In genomic region chr9:137279741-137280477, GRCh38 we compare ENCODE assay signal across 17 cellular contexts. TPM values are rescaled to one million over a fixed set of nuclear protein-coding genes. Genes with fewer than 3 reads are reported as not detected.
A peak's percentile ranks its signal among the peaks of the same experiment; 100 is the strongest.
DNase-seq lines count a peak whose midpoint lies in the region; ATAC-seq and TF ChIP-seq lines count a peak whose summit lies in the region.
"Had no signal": no experiment of that assay in that cellular context is flagged by ENCODE, and none has a peak within 500 bp of the region (broad histone marks: within the 10 kb centered on the region; RNA-seq: fewer than 3 reads in every experiment).

No MANE protein-coding gene starts in this region.

- H3K27me3 Mint-ChIP-seq in immature natural killer cell (ENCODE audit: low read depth in 3 of 3), result peaks cover 0 to 4% (median 2%) of the 10 kb centered on the region in 3 donors

- peaks cover 31% of the 10 kb centered on the region for H3K36me3 ChIP-seq in left ventricle myocardium inferior
- H3K36me3 ChIP-seq in upper lobe of right lung, result peaks cover 44% of the 10 kb centered on the region
- H3K36me3 ChIP-seq: MG63, uterus had no signal

- peak overlapping the region in 1 of 6 donors; percentile 24 for H3K27ac Mint-ChIP-seq in immature natural killer cell
- H3K27ac Mint-ChIP-seq: stimulated activated naive CD8-positive, alpha-beta T cell treated with anti-CD3 and anti-CD28 coated beads, Interleukin-15, amount 100 ng/mL, for 72 hours had no signal

- H3K4me1 ChIP-seq in left ventricle myocardium inferior (peaks cover 66% of the 10 kb centered on the region), upper lobe of right lung (peaks cover 26% of the 10 kb centered on the region)

- peak overlapping the region; percentile 32 to 62 (median 36) for H3K4me3 Mint-ChIP-seq in immature natural killer cell

- 74 to 83% methylated on average over 27 to 40 of the region's 41 CpGs for WGBS in lower leg skin, 2 donors

- no peaks in the 10 kb centered on the region for H3K9me3 ChIP-seq in left ventricle myocardium inferior (replicated peaks)
- H3K9me3 ChIP-seq in upper lobe of right lung, result no peaks in the 10 kb centered on the region
- H3K9me3 ChIP-seq: A549, MG63, uterus had no signal

- H3K36me3 Mint-ChIP-seq in immature natural killer cell, result peaks cover 4 to 5% (median 4%) of the 10 kb centered on the region in 3 donors

- no peak for DNase-seq in left ventricle myocardium inferior
- DNase-seq in cardiac septum (ENCODE audit: low spot score), result no peak
- DNase-seq in immature natural killer cell, result no peak
- peak; percentile 66 for DNase-seq in upper lobe of right lung
- no peak for DNase-seq in lower leg skin (ENCODE audit: low spot score in 2 of 2)
- DNase-seq: activated CD8-positive, alpha-beta memory T cell treated with anti-CD3 and anti-CD28 coated beads, Interleukin-2, amount 50 U/mL, for 48 hours; activated naive CD4-positive, alpha-beta T cell treated with Interleukin-2 at 50 U/mL for 16 hours; DND-41; MG63; NCI-H1694 treated with DMSO at 0.1 percent for 48 hours; NCI-H510A treated with DMSO at 0.1 percent for 48 hours; stimulated activated naive CD8-positive, alpha-beta T cell treated with anti-CD3 and anti-CD28 coated beads, Interleukin-15, amount 100 ng/mL, for 72 hours; uterus had no signal

- no peak for TF ChIP-seq POLR2A in lower leg skin (IDR thresholded peaks at IDR 0.05)

- H3K9me3 Mint-ChIP-seq in immature natural killer cell, result no peaks in the 10 kb centered on the region
- H3K9me3 Mint-ChIP-seq: stimulated activated naive CD8-positive, alpha-beta T cell treated with anti-CD3 and anti-CD28 coated beads, Interleukin-15, amount 100 ng/mL, for 72 hours had no signal

- no peak for TF ChIP-seq CTCF in left ventricle myocardium inferior (IDR thresholded peaks at IDR 0.05; ENCODE audit: borderline replicate concordance)
- TF ChIP-seq CTCF in upper lobe of right lung (IDR thresholded peaks at IDR 0.05), result no peak
- TF ChIP-seq CTCF in lower leg skin (IDR thresholded peaks at IDR 0.05), result no peak

- no peak overlapping the region for H3K4me3 ChIP-seq in left ventricle myocardium inferior
- H3K4me3 ChIP-seq in upper lobe of right lung, result no peak overlapping the region
- H3K4me3 ChIP-seq in lower leg skin (ENCODE audit: low read depth, poor library complexity, severe bottlenecking), result no peak overlapping the region
- H3K4me3 ChIP-seq: A549, MG63, uterus had no signal

- H3K4me1 Mint-ChIP-seq in immature natural killer cell, result peaks cover 11 to 20% of the 10 kb centered on the region in 2 donors

- peaks cover 7% of the 10 kb centered on the region for H3K27me3 ChIP-seq in left ventricle myocardium inferior (ENCODE audit: low read depth)
- no peaks in the 10 kb centered on the region for H3K27me3 ChIP-seq in upper lobe of right lung
- H3K27me3 ChIP-seq: MG63, uterus had no signal

- intact Hi-C loops in left ventricle myocardium inferior (cut with micrococcal nuclease), result no loop called here
- intact Hi-C loops in cardiac septum (cut with DNase I), result loop anchor here (5.0 kb wide), 1 partner anchor 167 kb away; no protein-coding TSS in a partner anchor
- intact Hi-C loops in upper lobe of right lung (cut with DNase I), result loop anchor here (10.0 kb wide), 1 partner anchor 245 kb away; no protein-coding TSS in a partner anchor
- intact Hi-C loops in lower leg skin (cut with DNase I; ENCODE audit: low total_unique reads), result no loop called here

- H3K27ac ChIP-seq in left ventricle myocardium inferior (replicated peaks) (peak overlapping the region; percentile 15), upper lobe of right lung (no peak overlapping the region)
- H3K27ac ChIP-seq: A549, uterus had no signal

- ATAC-seq in upper lobe of right lung (no peak), GM19397 (IDR thresholded peaks at IDR 0.05; ENCODE audit: unreplicated experiment) (no peak)
- ATAC-seq: A549 had no signal

RNA-seq across cellular contexts. Expression of gene TOR4A, which starts 2.4 kb away (rescaled TPM):
- total RNA-seq in left ventricle myocardium inferior (16.3 TPM), cardiac septum (13.9 TPM), upper lobe of right lung (27.4 TPM), lower leg skin (1 to 10 TPM; 4.9 to 7.4 (median 5.6) TPM)
- 10 to 100 TPM in 1 of 3 donors, 1 to 10 TPM in 2; 4.9 to 13.9 (median 7.2) TPM for polyA plus RNA-seq in immature natural killer cell

RNA-seq across cellular contexts. Expression of gene NRARP, which starts 22.2 kb away (rescaled TPM):
- total RNA-seq in left ventricle myocardium inferior (5.1 TPM), cardiac septum (11.7 TPM), upper lobe of right lung (21.5 TPM), lower leg skin (10 to 100 TPM; 28.5 to 49.2 (median 41.0) TPM)
- under 1 TPM in 1 of 3 donors, not detected in 2; 0.14 TPM for polyA plus RNA-seq in immature natural killer cell

RNA-seq across cellular contexts. Expression of gene NELFB, which starts 24.8 kb away (rescaled TPM):
- total RNA-seq in left ventricle myocardium inferior, result 35.2 TPM
- total RNA-seq in cardiac septum, result 37.2 TPM
- polyA plus RNA-seq in immature natural killer cell, result 10 to 100 TPM; 25.0 to 36.8 (median 34.6) TPM
- total RNA-seq in upper lobe of right lung, result 47.2 TPM
- 10 to 100 TPM; 40.7 to 52.7 (median 49.9) TPM for total RNA-seq in lower leg skin

RNA-seq across cellular contexts. Expression of gene STPG3, which starts 28.8 kb away (rescaled TPM):
- total RNA-seq in left ventricle myocardium inferior (0.58 TPM), cardiac septum (not detected), upper lobe of right lung (not detected), lower leg skin (not detected)
- polyA plus RNA-seq in immature natural killer cell, result not detected
- total RNA-seq: lung microvascular endothelial cell, uterus had no signal
- polyA plus RNA-seq: A549, neural cell had no signal

RNA-seq across cellular contexts. Expression of gene TUBB4B, which starts 38.8 kb away (rescaled TPM):
- total RNA-seq in left ventricle myocardium inferior (463 TPM), cardiac septum (304 TPM), upper lobe of right lung (191 TPM), lower leg skin (100 to 1,000 TPM; 317 to 604 (median 408) TPM)
- polyA plus RNA-seq in immature natural killer cell, result 10 to 100 TPM; 60.8 to 98.2 (median 71.9) TPM

Comparison
In these comparisons a context has a peak if more than half of its experiments do, and no peak if none do; other contexts are left out.
1. intact Hi-C loops: an anchor here in cardiac septum (5.0 kb wide) and upper lobe of right lung (10.0 kb wide); none called in left ventricle myocardium inferior and lower leg skin.